1 cellular context compared by ENCODE assay signal in genomic region chr7:75909521-75910132, GRCh38.
TF ChIP-seq lines count a peak whose summit lies in the region.

No MANE protein-coding gene starts in this region.

TF ChIP-seq in K562, 482 proteins besides CTCF, POLR2A, EP300 and RAD21 (continued from another document and continues in another):
- no peak for TF ChIP-seq MITF (IDR thresholded peaks at IDR 0.05)
- TF ChIP-seq PREB (CRISPR knock-in tag; IDR thresholded peaks at IDR 0.05) = no peak
- TF ChIP-seq GABPB1 (CRISPR knock-in tag; IDR thresholded peaks at IDR 0.05) = no peak
- TF ChIP-seq FIP1L1 (IDR thresholded peaks at IDR 0.05; ENCODE audit: low read depth, low read length, poor library complexity, severe bottlenecking) = no peak
- TF ChIP-seq MCM7 (IDR thresholded peaks at IDR 0.05) = 0 out of 4 replicates have a peak, but pooled peaks of 1 of the 2 experiments have one; percentile 14
- TF ChIP-seq, protein P1, sequence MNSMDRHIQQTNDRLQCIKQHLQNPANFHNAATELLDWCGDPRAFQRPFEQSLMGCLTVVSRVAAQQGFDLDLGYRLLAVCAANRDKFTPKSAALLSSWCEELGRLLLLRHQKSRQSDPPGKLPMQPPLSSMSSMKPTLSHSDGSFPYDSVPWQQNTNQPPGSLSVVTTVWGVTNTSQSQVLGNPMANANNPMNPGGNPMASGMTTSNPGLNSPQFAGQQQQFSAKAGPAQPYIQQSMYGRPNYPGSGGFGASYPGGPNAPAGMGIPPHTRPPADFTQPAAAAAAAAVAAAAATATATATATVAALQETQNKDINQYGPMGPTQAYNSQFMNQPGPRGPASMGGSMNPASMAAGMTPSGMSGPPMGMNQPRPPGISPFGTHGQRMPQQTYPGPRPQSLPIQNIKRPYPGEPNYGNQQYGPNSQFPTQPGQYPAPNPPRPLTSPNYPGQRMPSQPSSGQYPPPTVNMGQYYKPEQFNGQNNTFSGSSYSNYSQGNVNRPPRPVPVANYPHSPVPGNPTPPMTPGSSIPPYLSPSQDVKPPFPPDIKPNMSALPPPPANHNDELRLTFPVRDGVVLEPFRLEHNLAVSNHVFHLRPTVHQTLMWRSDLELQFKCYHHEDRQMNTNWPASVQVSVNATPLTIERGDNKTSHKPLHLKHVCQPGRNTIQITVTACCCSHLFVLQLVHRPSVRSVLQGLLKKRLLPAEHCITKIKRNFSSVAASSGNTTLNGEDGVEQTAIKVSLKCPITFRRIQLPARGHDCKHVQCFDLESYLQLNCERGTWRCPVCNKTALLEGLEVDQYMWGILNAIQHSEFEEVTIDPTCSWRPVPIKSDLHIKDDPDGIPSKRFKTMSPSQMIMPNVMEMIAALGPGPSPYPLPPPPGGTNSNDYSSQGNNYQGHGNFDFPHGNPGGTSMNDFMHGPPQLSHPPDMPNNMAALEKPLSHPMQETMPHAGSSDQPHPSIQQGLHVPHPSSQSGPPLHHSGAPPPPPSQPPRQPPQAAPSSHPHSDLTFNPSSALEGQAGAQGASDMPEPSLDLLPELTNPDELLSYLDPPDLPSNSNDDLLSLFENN (IDR thresholded peaks at IDR 0.05; ENCODE audit: low read depth in 2 of 2, low read length in 2 of 2) = no peak
- TF ChIP-seq ESRRA (IDR thresholded peaks at IDR 0.05; ENCODE audit: borderline replicate concordance, low read depth) = no peak
- TF ChIP-seq PPARD (CRISPR knock-in tag; IDR thresholded peaks at IDR 0.05) = no peak
- no peak for TF ChIP-seq KAT2B (IDR thresholded peaks at IDR 0.05; ENCODE audit: low read depth, low read length)
- no peak for TF ChIP-seq ZNF140 (CRISPR knock-in tag; IDR thresholded peaks at IDR 0.05)
- TF ChIP-seq TRIM28 (IDR thresholded peaks at IDR 0.05) = no peak
- TF ChIP-seq CEBPG (CRISPR knock-in tag; IDR thresholded peaks at IDR 0.05) = no peak
- no peak for TF ChIP-seq CEBPG (tag; conservative IDR thresholded peaks at IDR 0.05 in 1 of 2, IDR thresholded peaks at IDR 0.05 in 1 of 2)
- no peak for TF ChIP-seq ZNF717 (CRISPR knock-in tag; IDR thresholded peaks at IDR 0.05)
- TF ChIP-seq, protein P2, sequence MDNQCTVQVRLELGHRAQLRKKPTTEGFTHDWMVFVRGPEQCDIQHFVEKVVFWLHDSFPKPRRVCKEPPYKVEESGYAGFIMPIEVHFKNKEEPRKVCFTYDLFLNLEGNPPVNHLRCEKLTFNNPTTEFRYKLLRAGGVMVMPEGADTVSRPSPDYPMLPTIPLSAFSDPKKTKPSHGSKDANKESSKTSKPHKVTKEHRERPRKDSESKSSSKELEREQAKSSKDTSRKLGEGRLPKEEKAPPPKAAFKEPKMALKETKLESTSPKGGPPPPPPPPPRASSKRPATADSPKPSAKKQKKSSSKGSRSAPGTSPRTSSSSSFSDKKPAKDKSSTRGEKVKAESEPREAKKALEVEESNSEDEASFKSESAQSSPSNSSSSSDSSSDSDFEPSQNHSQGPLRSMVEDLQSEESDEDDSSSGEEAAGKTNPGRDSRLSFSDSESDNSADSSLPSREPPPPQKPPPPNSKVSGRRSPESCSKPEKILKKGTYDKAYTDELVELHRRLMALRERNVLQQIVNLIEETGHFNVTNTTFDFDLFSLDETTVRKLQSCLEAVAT (IDR thresholded peaks at IDR 0.05) = peak; percentile 57 to 74; a peak in 2 of 4 replicates
- TF ChIP-seq NBN (IDR thresholded peaks at IDR 0.05; ENCODE audit: low read depth) = no peak
- no peak for TF ChIP-seq POLR2G (IDR thresholded peaks at IDR 0.05; ENCODE audit: low read depth, low read length)
- peak in 1 of 2 experiments; percentile 71; a peak in 2 of 4 replicates for TF ChIP-seq HDAC1 (IDR thresholded peaks at IDR 0.05)
- TF ChIP-seq TSHZ1 (CRISPR knock-in tag; IDR thresholded peaks at IDR 0.05) = no peak
- TF ChIP-seq, protein P3, sequence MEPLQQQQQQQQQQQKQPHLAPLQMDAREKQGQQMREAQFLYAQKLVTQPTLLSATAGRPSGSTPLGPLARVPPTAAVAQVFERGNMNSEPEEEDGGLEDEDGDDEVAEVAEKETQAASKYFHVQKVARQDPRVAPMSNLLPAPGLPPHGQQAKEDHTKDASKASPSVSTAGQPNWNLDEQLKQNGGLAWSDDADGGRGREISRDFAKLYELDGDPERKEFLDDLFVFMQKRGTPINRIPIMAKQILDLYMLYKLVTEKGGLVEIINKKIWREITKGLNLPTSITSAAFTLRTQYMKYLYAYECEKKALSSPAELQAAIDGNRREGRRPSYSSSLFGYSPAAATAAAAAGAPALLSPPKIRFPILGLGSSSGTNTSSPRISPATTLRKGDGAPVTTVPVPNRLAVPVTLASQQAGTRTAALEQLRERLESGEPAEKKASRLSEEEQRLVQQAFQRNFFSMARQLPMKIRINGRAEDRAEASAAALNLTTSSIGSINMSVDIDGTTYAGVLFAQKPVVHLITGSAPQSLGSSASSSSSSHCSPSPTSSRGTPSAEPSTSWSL (CRISPR knock-in tag; IDR thresholded peaks at IDR 0.05; ENCODE audit: borderline replicate concordance) = no peak
- TF ChIP-seq, protein P4, sequence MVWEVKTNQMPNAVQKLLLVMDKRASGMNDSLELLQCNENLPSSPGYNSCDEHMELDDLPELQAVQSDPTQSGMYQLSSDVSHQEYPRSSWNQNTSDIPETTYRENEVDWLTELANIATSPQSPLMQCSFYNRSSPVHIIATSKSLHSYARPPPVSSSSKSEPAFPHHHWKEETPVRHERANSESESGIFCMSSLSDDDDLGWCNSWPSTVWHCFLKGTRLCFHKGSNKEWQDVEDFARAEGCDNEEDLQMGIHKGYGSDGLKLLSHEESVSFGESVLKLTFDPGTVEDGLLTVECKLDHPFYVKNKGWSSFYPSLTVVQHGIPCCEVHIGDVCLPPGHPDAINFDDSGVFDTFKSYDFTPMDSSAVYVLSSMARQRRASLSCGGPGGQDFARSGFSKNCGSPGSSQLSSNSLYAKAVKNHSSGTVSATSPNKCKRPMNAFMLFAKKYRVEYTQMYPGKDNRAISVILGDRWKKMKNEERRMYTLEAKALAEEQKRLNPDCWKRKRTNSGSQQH (CRISPR knock-in tag; IDR thresholded peaks at IDR 0.05) = peak; percentile 45; the same call in 1 of the 2 replicates
- no peak for TF ChIP-seq JUN (IDR thresholded peaks at IDR 0.05; ENCODE audit: borderline replicate concordance, low read depth, low read length)
- no peak for TF ChIP-seq JUN (CRISPR knock-in tag; IDR thresholded peaks at IDR 0.05; ENCODE audit: borderline replicate concordance)
- TF ChIP-seq, protein P5, sequence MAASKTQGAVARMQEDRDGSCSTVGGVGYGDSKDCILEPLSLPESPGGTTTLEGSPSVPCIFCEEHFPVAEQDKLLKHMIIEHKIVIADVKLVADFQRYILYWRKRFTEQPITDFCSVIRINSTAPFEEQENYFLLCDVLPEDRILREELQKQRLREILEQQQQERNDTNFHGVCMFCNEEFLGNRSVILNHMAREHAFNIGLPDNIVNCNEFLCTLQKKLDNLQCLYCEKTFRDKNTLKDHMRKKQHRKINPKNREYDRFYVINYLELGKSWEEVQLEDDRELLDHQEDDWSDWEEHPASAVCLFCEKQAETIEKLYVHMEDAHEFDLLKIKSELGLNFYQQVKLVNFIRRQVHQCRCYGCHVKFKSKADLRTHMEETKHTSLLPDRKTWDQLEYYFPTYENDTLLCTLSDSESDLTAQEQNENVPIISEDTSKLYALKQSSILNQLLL (CRISPR knock-in tag; IDR thresholded peaks at IDR 0.05; ENCODE audit: borderline replicate concordance) = no peak
- TF ChIP-seq MTA1 (IDR thresholded peaks at IDR 0.05; ENCODE audit: borderline replicate concordance) = peak; percentile 80
- TF ChIP-seq KLF13 (tag; IDR thresholded peaks at IDR 0.05; ENCODE audit: borderline replicate concordance, low read depth) = no peak
- TF ChIP-seq ARHGAP35 (IDR thresholded peaks at IDR 0.05; ENCODE audit: partially characterized antibody) = peak; percentile 68
- TF ChIP-seq ZNF408 (CRISPR knock-in tag; IDR thresholded peaks at IDR 0.05; ENCODE audit: low read depth) = no peak
- no peak for TF ChIP-seq BACH1 (tag; IDR thresholded peaks at IDR 0.05)
- no peak for TF ChIP-seq ZNF280B (CRISPR knock-in tag; IDR thresholded peaks at IDR 0.05)
- TF ChIP-seq, protein P6, sequence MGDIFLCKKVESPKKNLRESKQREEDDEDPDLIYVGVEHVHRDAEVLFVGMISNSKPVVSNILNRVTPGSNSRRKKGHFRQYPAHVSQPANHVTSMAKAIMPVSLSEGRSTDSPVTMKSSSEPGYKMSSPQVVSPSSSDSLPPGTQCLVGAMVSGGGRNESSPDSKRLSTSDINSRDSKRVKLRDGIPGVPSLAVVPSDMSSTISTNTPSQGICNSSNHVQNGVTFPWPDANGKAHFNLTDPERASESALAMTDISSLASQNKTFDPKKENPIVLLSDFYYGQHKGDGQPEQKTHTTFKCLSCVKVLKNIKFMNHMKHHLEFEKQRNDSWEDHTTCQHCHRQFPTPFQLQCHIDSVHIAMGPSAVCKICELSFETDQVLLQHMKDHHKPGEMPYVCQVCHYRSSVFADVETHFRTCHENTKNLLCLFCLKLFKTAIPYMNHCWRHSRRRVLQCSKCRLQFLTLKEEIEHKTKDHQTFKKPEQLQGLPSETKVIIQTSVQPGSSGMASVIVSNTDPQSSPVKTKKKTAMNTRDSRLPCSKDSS (IDR thresholded peaks at IDR 0.05; ENCODE audit: low read depth, partially characterized antibody) = peak; percentile 24
- TF ChIP-seq SRSF3 (IDR thresholded peaks at IDR 0.05; ENCODE audit: insufficient read depth, low read length) = no peak
- peak; percentile 21; the same call in 1 of the 2 replicates for TF ChIP-seq MTA2 (IDR thresholded peaks at IDR 0.05; ENCODE audit: low read depth)
- TF ChIP-seq EP400 (IDR thresholded peaks at IDR 0.05) = no peak
- no peak for TF ChIP-seq DIDO1 (tag; IDR thresholded peaks at IDR 0.05; ENCODE audit: low read depth)
- no peak for TF ChIP-seq PHF21A (IDR thresholded peaks at IDR 0.05; ENCODE audit: borderline replicate concordance, low read depth)
